Comparison of ENCODE assay signal across 9 cellular contexts in the genomic region with DNA sequence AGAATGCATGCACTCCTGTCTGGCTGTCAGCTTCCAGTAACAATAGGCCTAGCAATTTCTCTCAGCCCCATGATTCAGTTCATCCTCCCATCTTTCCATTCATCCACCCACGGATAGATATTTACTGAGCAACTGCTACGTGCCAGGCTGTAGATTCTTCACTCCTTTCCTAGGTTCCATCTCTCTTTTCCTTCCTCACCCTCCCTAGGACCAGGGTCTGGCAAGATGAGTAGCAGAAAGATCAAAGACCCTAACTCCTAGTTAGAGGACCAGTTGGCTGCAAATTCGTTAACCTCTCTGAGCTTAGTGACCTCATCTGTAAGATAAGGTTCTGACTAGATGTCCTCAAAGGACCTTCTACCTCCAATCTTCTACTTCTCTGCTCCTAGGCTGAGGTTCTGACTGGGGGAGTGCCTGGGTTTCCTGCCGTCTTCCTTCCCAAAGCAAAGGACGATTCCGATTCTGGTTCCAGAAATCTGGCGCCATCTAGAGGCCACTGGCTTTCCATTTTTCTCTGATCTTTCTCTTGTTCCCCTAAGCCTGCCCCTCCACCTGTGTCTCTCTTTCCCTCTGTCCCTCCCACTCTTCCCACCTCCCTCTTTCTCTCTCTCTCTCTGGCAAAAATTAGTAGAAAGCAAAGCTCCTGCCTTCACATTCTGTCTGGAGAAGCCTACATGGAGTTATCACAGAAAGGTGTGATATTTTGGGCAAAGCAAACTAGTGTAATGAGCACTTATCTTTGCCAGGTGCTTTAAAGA. TPM values are rescaled to one million over a fixed set of nuclear protein-coding genes. Genes with fewer than 3 reads are reported as not detected.
DNase-seq lines count a peak whose midpoint lies in the region; ATAC-seq and TF ChIP-seq lines count a peak whose summit lies in the region.
"Had no signal": no experiment of that assay in that cellular context is flagged by ENCODE, and none has a peak within 500 bp of the region (broad histone marks: within the 10 kb centered on the region; RNA-seq: fewer than 3 reads in every experiment).

No MANE protein-coding gene starts in this region.

- CTCF ChIA-PET in IMR-90 (lab: Yijun Ruan, JAX) = interaction anchor here (0.6 to 1.5 kb wide), 3 partner anchors 48 to 197 kb away, joined by 3 to 4 read pairs (median 3); no protein-coding TSS in a partner anchor
- CTCF ChIA-PET in Panc1 (lab: Charles Lee) = interaction anchor here (0.6 to 1.5 kb wide), 4 partner anchors 20 to 394 kb away, joined by 3 read pairs; no protein-coding TSS in a partner anchor

- H2BK20ac ChIP-seq in IMR-90 (ENCODE audit: low read depth, low read length) = no peak overlapping the region

- H4K91ac ChIP-seq in IMR-90 (ENCODE audit: insufficient read depth, low read depth, low read length) = no peak overlapping the region
- H4K91ac ChIP-seq in neuronal stem cell (ENCODE audit: low read depth, low read length, poor library complexity) = no peak overlapping the region

- H4K5ac ChIP-seq in IMR-90 (ENCODE audit: low read depth, low read length) = no peak overlapping the region

- H3K9ac ChIP-seq in IMR-90 (ENCODE audit: low read depth, low read length) (no peak overlapping the region), neuronal stem cell (ENCODE audit: low read depth, low read length, poor library complexity) (no peak overlapping the region)

- H3K36me3 ChIP-seq in IMR-90 (ENCODE audit: control insufficient read depth, insufficient read depth, low read length) = no peaks in the 10 kb centered on the region
- H3K36me3 ChIP-seq in Panc1 (ENCODE audit: control insufficient read depth, insufficient read depth, low read length) = no peaks in the 10 kb centered on the region
- H3K36me3 ChIP-seq in neuronal stem cell (replicated peaks in 1 of 2; ENCODE audit: control insufficient read depth in 2 of 2, insufficient read depth in 2 of 2, low read length in 2 of 2) = no peaks in the 10 kb centered on the region

- no peaks in the 10 kb centered on the region for H4K20me1 ChIP-seq in IMR-90 (ENCODE audit: insufficient read depth, low read length)

- H2AK5ac ChIP-seq in IMR-90 (ENCODE audit: low read depth, low read length) (no peak overlapping the region), neuronal stem cell (ENCODE audit: low read depth, low read length) (no peak overlapping the region)

- H3K27ac ChIP-seq in IMR-90 (ENCODE audit: insufficient read depth, low read length) = no peak overlapping the region
- H3K27ac ChIP-seq in Panc1 (ENCODE audit: low read length) = peak overlapping the region; percentile 40; the same call in 1 of the 2 replicates
- no peak overlapping the region for H3K27ac ChIP-seq in neuronal stem cell (replicated peaks; ENCODE audit: low read length)
- H3K27ac ChIP-seq in substantia nigra (ENCODE audit: low read depth, low read length, poor library complexity, severe bottlenecking) = no peak overlapping the region

- 0% methylated on average over 3 of the region's 7 CpGs; no CpG with 5 or more reads in 1 of the 2 experiments for WGBS in IMR-90 (ENCODE audit: extremely low coverage in 2 of 2, insufficient read length in 1 of 2), 2 experiments
- no CpG with 5 or more reads among the region's 7 CpGs for WGBS in neuronal stem cell (ENCODE audit: extremely low coverage in 2 of 2, insufficient read length in 2 of 2, insufficient replicate concordance in 1 of 2), 2 donors

- no peaks in the 10 kb centered on the region for H3K9me3 ChIP-seq in IMR-90 (ENCODE audit: control insufficient read depth, insufficient read depth, low read length)
- no peaks in the 10 kb centered on the region for H3K9me3 ChIP-seq in Panc1 (ENCODE audit: control insufficient read depth, insufficient read depth, low read depth, low read length)
- H3K9me3 ChIP-seq in neuronal stem cell (replicated peaks in 1 of 2; ENCODE audit: control insufficient read depth in 2 of 2, insufficient read depth in 1 of 2, low read depth in 1 of 2, low read length in 2 of 2) = no peaks in the 10 kb centered on the region

- no peak overlapping the region for H2BK5ac ChIP-seq in IMR-90 (ENCODE audit: low read depth, low read length, poor library complexity, severe bottlenecking)
- H2BK5ac ChIP-seq in neuronal stem cell (ENCODE audit: low read length) = no peak overlapping the region

- in situ Hi-C loops in Caki2 (cut with HindIII; ENCODE audit: low pct_unique_long_range_greater_than_20kb, low sequenced_read_pairs) (no loop called here), IMR-90 (cut with MboI; ENCODE audit: low sequenced_read_pairs) (no loop called here), Panc1 (cut with HindIII; ENCODE audit: low pct_unique_long_range_greater_than_20kb, low sequenced_read_pairs) (no loop called here)

- dilution Hi-C loops in IMR-90 (cut with HindIII; ENCODE audit: low sequenced_read_pairs, unreplicated experiment) = no loop called here

- intact Hi-C loops in IMR-90 (cut with micrococcal nuclease) = loop anchor here (1.0 to 2.0 kb wide), 5 partner anchors 122 to 298 kb away; no protein-coding TSS in a partner anchor
- intact Hi-C loops in Panc1 (cut with micrococcal nuclease; ENCODE audit: unreplicated experiment) = loop anchor here (2.0 to 10.0 kb wide), 3 partner anchors 134 to 297 kb away; no protein-coding TSS in a partner anchor

- H2BK15ac ChIP-seq in IMR-90 (ENCODE audit: low read depth, low read length) (no peak overlapping the region), neuronal stem cell (ENCODE audit: low read length) (no peak overlapping the region)

- peak; percentile 90 for TF ChIP-seq RAD21 in IMR-90 (IDR thresholded peaks at IDR 0.05; ENCODE audit: low read length)

- H3K4me2 ChIP-seq in IMR-90 (ENCODE audit: low read depth, low read length) = no peak overlapping the region
- H3K4me2 ChIP-seq in neuronal stem cell (ENCODE audit: insufficient read depth, low read length, poor library complexity, severe bottlenecking) = no peak overlapping the region

- H3K9me1 ChIP-seq in IMR-90 (ENCODE audit: insufficient read depth, low read length) = no peaks in the 10 kb centered on the region

- H3K23ac ChIP-seq in IMR-90 (ENCODE audit: low read depth, low read length) (no peak overlapping the region), neuronal stem cell (ENCODE audit: low read depth, low read length, poor library complexity) (no peak overlapping the region)

- H3K14ac ChIP-seq in IMR-90 (replicated peaks; ENCODE audit: low read depth, low read length) = no peak overlapping the region
- no peak overlapping the region for H3K14ac ChIP-seq in neuronal stem cell (ENCODE audit: low read length)

- TF ChIP-seq CTCF in IMR-90 (conservative IDR thresholded peaks at IDR 0.05; ENCODE audit: low read depth, low read length) (peak; percentile 87), Panc1 (IDR thresholded peaks at IDR 0.05) (peak; percentile 89)

- no peak overlapping the region for H2AK9ac ChIP-seq in IMR-90 (replicated peaks; ENCODE audit: low read depth, low read length, poor library complexity)

- H3K4me3 ChIP-seq in IMR-90 (ENCODE audit: insufficient read depth, low read depth, low read length) = no peak overlapping the region
- no peak overlapping the region for H3K4me3 ChIP-seq in Panc1 (ENCODE audit: low read depth in 2 of 2, low read length in 2 of 2)
- H3K4me3 ChIP-seq in neuronal stem cell (ENCODE audit: low read length in 2 of 2) = no peak overlapping the region

- ATAC-seq in IMR-90 (ENCODE audit: low read depth) = peak; percentile 81
- ATAC-seq in Panc1 = peak; percentile 78
- no peak for ATAC-seq in GM19397 (IDR thresholded peaks at IDR 0.05; ENCODE audit: unreplicated experiment)

- peak; percentile 61 for DNase-seq in Caki2 (ENCODE audit: low read depth)
- DNase-seq in IMR-90 = peak; percentile 66
- DNase-seq in Panc1 (ENCODE audit: low read depth, low spot score) = peak; percentile 48
- DNase-seq in activated T-cell treated with anti-CD3 and anti-CD28 coated beads, Interleukin-2, amount 50 U/mL, for 48 hours = peak; percentile 77 to 78
- peak; percentile 87 for DNase-seq in fibroblast of peridontal ligament (ENCODE audit: extremely low read depth)
- peak; percentile 62 for DNase-seq in neuronal stem cell (ENCODE audit: low spot score)
- DNase-seq in substantia nigra (lab: John Stamatoyannopoulos, UW) = peak in 40 of 49 donors; percentile 11 to 79 (median 58)

- H3K79me1 ChIP-seq in IMR-90 (ENCODE audit: low read depth in 1 of 2, low read length in 2 of 2) (no peaks in the 10 kb centered on the region), neuronal stem cell (ENCODE audit: low read depth, low read length) (no peaks in the 10 kb centered on the region)

- BruUV-seq in IMR-90 (replicated peaks; lab: Mats Ljungman, UMichigan) (no TSS peak), Panc1 (replicated peaks; lab: Mats Ljungman, UMichigan) (no TSS peak)

- no peak overlapping the region for H2AFZ ChIP-seq in IMR-90 (replicated peaks; ENCODE audit: low read length, poor library complexity)
- H2AFZ ChIP-seq in neuronal stem cell (ENCODE audit: low read length) = no peak overlapping the region

- H2BK120ac ChIP-seq in IMR-90 (ENCODE audit: low read depth, low read length) (no peak overlapping the region), neuronal stem cell (ENCODE audit: low read depth, low read length) (no peak overlapping the region)

- H4K8ac ChIP-seq in IMR-90 (ENCODE audit: low read depth in 2 of 2, low read length in 2 of 2) (no peak overlapping the region), neuronal stem cell (ENCODE audit: low read depth, low read length) (no peak overlapping the region)

- H3K27me3 ChIP-seq in IMR-90 (ENCODE audit: control insufficient read depth, insufficient read depth, low read length) (peaks cover 33% of the 10 kb centered on the region), Panc1 (ENCODE audit: control insufficient read depth, insufficient read depth, low read length) (no peaks in the 10 kb centered on the region), neuronal stem cell (ENCODE audit: control insufficient read depth in 3 of 3, insufficient read depth in 3 of 3, low read depth in 1 of 3, low read length in 3 of 3) (peaks cover 0 to 3% (median 0%) of the 10 kb centered on the region in 3 experiments)

- POLR2A ChIA-PET in IMR-90 (lab: Charles Lee; ENCODE audit: unreplicated experiment) (interaction anchor here (0.6 kb wide), 1 partner anchor 588 kb away, joined by 3 read pairs; a partner anchor contains a TSS), Panc1 (lab: Charles Lee) (no interaction called here)

- TF ChIP-seq POLR2A in IMR-90 (IDR thresholded peaks at IDR 0.05; ENCODE audit: low read depth, low read length) = no peak

- no peak overlapping the region for H3K4ac ChIP-seq in IMR-90 (ENCODE audit: low read depth, low read length)
- no peak overlapping the region for H3K4ac ChIP-seq in neuronal stem cell (ENCODE audit: low read length)

- H2BK12ac ChIP-seq in neuronal stem cell (ENCODE audit: low read length) = no peak overlapping the region

- H3K4me1 ChIP-seq in IMR-90 (ENCODE audit: control insufficient read depth, insufficient read depth, low read length) = no peaks in the 10 kb centered on the region
- H3K4me1 ChIP-seq in Panc1 (ENCODE audit: control insufficient read depth, insufficient read depth, low read length) = no peaks in the 10 kb centered on the region
- peaks cover 19 to 27% of the 10 kb centered on the region in 2 donors for H3K4me1 ChIP-seq in neuronal stem cell (ENCODE audit: control insufficient read depth in 2 of 2, insufficient read depth in 1 of 2, low read depth in 1 of 2, low read length in 2 of 2)

- H3K18ac ChIP-seq in IMR-90 (ENCODE audit: low read depth, low read length) (no peak overlapping the region), neuronal stem cell (ENCODE audit: low read length) (no peak overlapping the region)

- no peak overlapping the region for H3K56ac ChIP-seq in IMR-90 (ENCODE audit: extremely low read depth, insufficient read depth, low read length)

RNA-seq across cellular contexts. Expression of a gene that starts 26.2 kb away (rescaled TPM):
- not detected in 2 replicates for total RNA-seq in Caki2 (2014; rRNA removed; shearing (Covaris generic); ENCODE audit: low replicate concordance)
- total RNA-seq in IMR-90 (2012; rRNA removed) = not detected in 2 replicates
- not detected in 2 replicates for polyA plus RNA-seq in IMR-90 (2012; rRNA removed)
- polyA plus RNA-seq in IMR-90 (2012; cell fraction: cytosol; rRNA removed) = not detected in 2 replicates
- not detected in 2 replicates for polyA plus RNA-seq in IMR-90 (2012; cell fraction: nucleus; rRNA removed; ENCODE audit: low replicate concordance)
- not detected for total RNA-seq in Panc1 (2021; ENCODE audit: unreplicated experiment)
- not detected for polyA plus RNA-seq in Panc1 (2012; ENCODE audit: insufficient read length)
- polyA plus RNA-seq in neuronal stem cell (2013, experiment 1 of 2) = not detected
- polyA plus RNA-seq in neuronal stem cell (2013, experiment 2 of 2) = not detected
- total RNA-seq: activated CD8-positive, alpha-beta memory T cell treated with anti-CD3 and anti-CD28 coated beads for 36 hours had no signal

RNA-seq across cellular contexts. Expression of a gene that starts 56.8 kb away (rescaled TPM):
- 25.5 and 45.9 TPM in 2 replicates for total RNA-seq in Caki2 (2014; rRNA removed; shearing (Covaris generic); ENCODE audit: low replicate concordance)
- total RNA-seq in IMR-90 (2012; rRNA removed) = 26.7 and 27.5 TPM in 2 replicates
- polyA plus RNA-seq in IMR-90 (2012; rRNA removed) = 9.4 and 12.2 TPM in 2 replicates
- polyA plus RNA-seq in IMR-90 (2012; cell fraction: cytosol; rRNA removed) = 6.0 and 7.9 TPM in 2 replicates
- 8.9 and 27.3 TPM in 2 replicates for polyA plus RNA-seq in IMR-90 (2012; cell fraction: nucleus; rRNA removed; ENCODE audit: low replicate concordance)
- 103 TPM for total RNA-seq in Panc1 (2021; ENCODE audit: unreplicated experiment)
- polyA plus RNA-seq in Panc1 (2012; ENCODE audit: insufficient read length) = 46.7 TPM
- polyA plus RNA-seq in neuronal stem cell (2013, experiment 1 of 2) = 23.0 TPM
- 23.0 TPM for polyA plus RNA-seq in neuronal stem cell (2013, experiment 2 of 2)
